ENCODE assay signal across 8 cellular contexts in the genomic region with DNA sequence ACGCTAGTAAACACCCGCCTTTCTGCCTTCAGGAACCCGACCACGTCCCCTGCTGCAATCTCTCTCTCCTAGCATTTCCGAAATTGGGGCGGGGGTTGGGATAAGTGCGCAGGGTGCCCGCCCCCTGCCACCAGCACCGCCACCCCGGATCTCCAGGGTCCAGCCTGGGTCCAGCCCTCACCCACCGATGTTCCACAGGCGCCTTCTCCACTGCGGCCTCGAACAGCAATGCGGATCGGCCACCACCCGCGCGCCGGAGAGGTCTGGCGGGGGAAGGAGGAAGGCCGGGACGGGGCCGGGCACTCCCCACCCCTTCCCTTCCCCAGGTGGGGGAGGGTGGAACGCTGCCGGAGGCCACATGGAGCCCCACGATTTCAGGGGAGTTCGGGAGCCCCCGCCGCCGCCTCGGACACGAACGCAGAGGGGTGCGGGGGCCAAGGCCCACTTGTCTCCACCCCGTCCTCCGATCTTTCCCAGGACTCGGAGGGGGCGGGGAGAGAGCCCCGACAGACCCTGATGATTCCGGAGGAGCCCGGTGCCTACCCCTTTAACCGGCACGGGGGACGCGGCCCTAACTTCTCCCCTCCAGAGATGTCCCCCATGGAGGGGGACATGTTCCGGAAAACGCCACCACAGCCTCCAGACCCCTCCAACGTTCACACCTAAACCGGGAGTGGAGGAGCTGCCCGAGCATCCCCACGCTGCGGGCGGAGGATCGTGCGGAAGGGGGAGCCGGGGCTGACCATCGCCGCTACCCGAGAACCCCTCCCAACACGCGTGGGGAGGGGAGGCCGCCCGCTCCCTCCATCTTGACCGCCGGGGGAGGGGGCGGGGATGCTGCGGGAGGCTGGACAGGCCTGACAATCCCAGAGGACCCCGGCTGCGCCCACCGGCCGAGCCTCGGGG. TPM values are rescaled to one million over a fixed set of nuclear protein-coding genes. Genes with fewer than 3 reads are reported as not detected.
DNase-seq lines count a peak whose midpoint lies in the region; ATAC-seq and TF ChIP-seq lines count a peak whose summit lies in the region.

No MANE protein-coding gene starts in this region.

- H3K9me2 ChIP-seq in GM23338 (ENCODE audit: insufficient read depth): no peaks in the 10 kb centered on the region

- peaks cover 16% of the 10 kb centered on the region for H3K27me3 Mint-ChIP-seq in GM23338 (ENCODE audit: insufficient read depth, low read depth, poor library complexity)

- H3K9me3 ChIP-seq in mucosa of descending colon (no peaks in the 10 kb centered on the region), subcutaneous abdominal adipose tissue (ENCODE audit: control insufficient read depth in 5 of 5, low read length in 5 of 5) (no peaks in the 10 kb centered on the region)

- intact Hi-C loops in mucosa of descending colon (cut with DNase I, micrococcal nuclease): no loop called here

- H3K27ac ChIP-seq in GM23338 (ENCODE audit: low read depth) (peak overlapping the region; percentile 51), epithelial cell of prostate (peak overlapping the region; percentile 95), subcutaneous abdominal adipose tissue (ENCODE audit: low read depth, low read length) (peak overlapping the region; percentile 95)

- H3K9me3 Mint-ChIP-seq in GM23338: peaks cover 6% of the 10 kb centered on the region; the same call in 1 of the 3 replicates

- peak overlapping the region; percentile 86 for H3K27ac Mint-ChIP-seq in GM23338

- H3K79me2 ChIP-seq in GM23338 (replicated peaks; ENCODE audit: insufficient read depth): peaks cover 61% of the 10 kb centered on the region

- peaks cover 19% of the 10 kb centered on the region for H4K20me1 ChIP-seq in GM23338 (replicated peaks; ENCODE audit: insufficient read depth)

- TF ChIP-seq CTCF in GM23338 (conservative IDR thresholded peaks at IDR 0.05; ENCODE audit: low read depth in 2 of 2) (no peak), mucosa of descending colon (IDR thresholded peaks at IDR 0.05) (no peak)

- peak; percentile 30 for ATAC-seq in GM23338
- ATAC-seq in mucosa of descending colon: peak; percentile 63
- ATAC-seq in GM18858 (IDR thresholded peaks at IDR 0.05; ENCODE audit: unreplicated experiment): no peak

- H3K4me3 ChIP-seq in GM23338 (peak overlapping the region; percentile 84), mucosa of descending colon (peak overlapping the region; percentile 94), subcutaneous abdominal adipose tissue (ENCODE audit: low read depth in 1 of 5, low read length in 5 of 5) (peak overlapping the region; percentile 83 to 91 (median 88))

- peaks cover 13% of the 10 kb centered on the region; the same call in 2 of the 3 replicates for H3K36me3 Mint-ChIP-seq in GM23338 (ENCODE audit: low read depth)

- no peaks in the 10 kb centered on the region for H3K36me3 ChIP-seq in GM23338 (ENCODE audit: insufficient read depth)
- no peaks in the 10 kb centered on the region for H3K36me3 ChIP-seq in mucosa of descending colon (ENCODE audit: low read depth)
- no peaks in the 10 kb centered on the region for H3K36me3 ChIP-seq in subcutaneous abdominal adipose tissue (ENCODE audit: control insufficient read depth in 5 of 5, insufficient read depth in 5 of 5, low read length in 5 of 5)

- H3K4me1 Mint-ChIP-seq in GM23338: peaks cover 31% of the 10 kb centered on the region

- peak overlapping the region; percentile 77 to 94 (median 89) for H3K9ac ChIP-seq in subcutaneous abdominal adipose tissue (ENCODE audit: low read length in 5 of 5)

- H3K4me3 Mint-ChIP-seq in GM23338: peak overlapping the region; percentile 93

- H2AFZ ChIP-seq in GM23338: 0 out of 2 replicates have a peak overlapping the region, but pooled peaks have one; percentile 57

- H3K4me1 ChIP-seq in GM23338 (ENCODE audit: insufficient read depth) (peaks cover 33% of the 10 kb centered on the region), mucosa of descending colon (ENCODE audit: low read depth) (peaks cover 13% of the 10 kb centered on the region), subcutaneous abdominal adipose tissue (ENCODE audit: control insufficient read depth in 5 of 5, insufficient read depth in 5 of 5, low read length in 5 of 5) (peaks cover 6 to 53% (median 45%) of the 10 kb centered on the region in 5 donors)

- peaks cover 11% of the 10 kb centered on the region; the same call in 1 of the 2 replicates for H3F3A ChIP-seq in GM23338 (replicated peaks; ENCODE audit: low read depth)

- no peaks in the 10 kb centered on the region for H3K27me3 ChIP-seq in GM23338 (ENCODE audit: insufficient read depth)
- no peaks in the 10 kb centered on the region for H3K27me3 ChIP-seq in subcutaneous abdominal adipose tissue (ENCODE audit: control insufficient read depth in 5 of 5, insufficient read depth in 4 of 5, low read length in 5 of 5)

- peak overlapping the region; percentile 81 for H3K4me2 ChIP-seq in GM23338

- DNase-seq in EH (ENCODE audit: low read depth) (peak; percentile 41), GM23338 (ENCODE audit: low spot score) (peak; percentile 70), NCI-H1092 treated with DMSO at 0.1 percent for 48 hours (lab: John Stamatoyannopoulos, UW) (peak; percentile 5), activated T-cell treated with anti-CD3 and anti-CD28 coated beads for 24 hours (ENCODE audit: low read depth) (peak; percentile 6), epithelial cell of prostate (ENCODE audit: low read depth, low spot score) (no peak), mucosa of descending colon (peak; percentile 65 to 78 (median 75))

TF ChIP-seq in GM23338, 12 proteins besides CTCF, POLR2A, EP300 and RAD21 (continues in another document):
- TF ChIP-seq CREB1 (CRISPR knock-in tag; IDR thresholded peaks at IDR 0.05; ENCODE audit: low read depth): no peak
- no peak for TF ChIP-seq JUNB (IDR thresholded peaks at IDR 0.05; ENCODE audit: unreplicated experiment)
- TF ChIP-seq ZNF331 (CRISPR knock-in tag; IDR thresholded peaks at IDR 0.05; ENCODE audit: low read depth): no peak
- TF ChIP-seq POLR2AphosphoS5 (IDR thresholded peaks at IDR 0.05; ENCODE audit: low read depth): peak; percentile 34; the same call in 1 of the 2 replicates
- no peak for TF ChIP-seq EZH2phosphoT487 (IDR thresholded peaks at IDR 0.05; ENCODE audit: unreplicated experiment)
- TF ChIP-seq, protein P1, sequence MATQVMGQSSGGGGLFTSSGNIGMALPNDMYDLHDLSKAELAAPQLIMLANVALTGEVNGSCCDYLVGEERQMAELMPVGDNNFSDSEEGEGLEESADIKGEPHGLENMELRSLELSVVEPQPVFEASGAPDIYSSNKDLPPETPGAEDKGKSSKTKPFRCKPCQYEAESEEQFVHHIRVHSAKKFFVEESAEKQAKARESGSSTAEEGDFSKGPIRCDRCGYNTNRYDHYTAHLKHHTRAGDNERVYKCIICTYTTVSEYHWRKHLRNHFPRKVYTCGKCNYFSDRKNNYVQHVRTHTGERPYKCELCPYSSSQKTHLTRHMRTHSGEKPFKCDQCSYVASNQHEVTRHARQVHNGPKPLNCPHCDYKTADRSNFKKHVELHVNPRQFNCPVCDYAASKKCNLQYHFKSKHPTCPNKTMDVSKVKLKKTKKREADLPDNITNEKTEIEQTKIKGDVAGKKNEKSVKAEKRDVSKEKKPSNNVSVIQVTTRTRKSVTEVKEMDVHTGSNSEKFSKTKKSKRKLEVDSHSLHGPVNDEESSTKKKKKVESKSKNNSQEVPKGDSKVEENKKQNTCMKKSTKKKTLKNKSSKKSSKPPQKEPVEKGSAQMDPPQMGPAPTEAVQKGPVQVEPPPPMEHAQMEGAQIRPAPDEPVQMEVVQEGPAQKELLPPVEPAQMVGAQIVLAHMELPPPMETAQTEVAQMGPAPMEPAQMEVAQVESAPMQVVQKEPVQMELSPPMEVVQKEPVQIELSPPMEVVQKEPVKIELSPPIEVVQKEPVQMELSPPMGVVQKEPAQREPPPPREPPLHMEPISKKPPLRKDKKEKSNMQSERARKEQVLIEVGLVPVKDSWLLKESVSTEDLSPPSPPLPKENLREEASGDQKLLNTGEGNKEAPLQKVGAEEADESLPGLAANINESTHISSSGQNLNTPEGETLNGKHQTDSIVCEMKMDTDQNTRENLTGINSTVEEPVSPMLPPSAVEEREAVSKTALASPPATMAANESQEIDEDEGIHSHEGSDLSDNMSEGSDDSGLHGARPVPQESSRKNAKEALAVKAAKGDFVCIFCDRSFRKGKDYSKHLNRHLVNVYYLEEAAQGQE (IDR thresholded peaks at IDR 0.05; ENCODE audit: unreplicated experiment): no peak

RNA-seq across cellular contexts. Expression of a gene that starts 1.1 kb away (rescaled TPM):
- total RNA-seq in GM23338 (2014; rRNA removed; shearing (Covaris generic)): 44.8 and 52.9 TPM in 2 replicates
- 59.5 and 61.0 TPM in 2 replicates for polyA plus RNA-seq in GM23338 (2016; fragmentation: Nextera tagmentation; extraction: Ambion mirVana)
- 10 to 100 TPM; 49.9 to 82.5 (median 55.4) TPM for total RNA-seq in mucosa of descending colon
